In genomic region chr3:15174953-15175352, GRCh38 we compare ENCODE assay signal across 16 cellular contexts. TPM values are rescaled to one million over a fixed set of nuclear protein-coding genes. Genes with fewer than 3 reads are reported as not detected.
DNase-seq lines count a peak whose midpoint lies in the region; ATAC-seq, FAIRE-seq and TF ChIP-seq lines count a peak whose summit lies in the region.
"Had no signal": no experiment of that assay in that cellular context is flagged by ENCODE, and none has a peak within 500 bp of the region (broad histone marks: within the 10 kb centered on the region; RNA-seq: fewer than 3 reads in every experiment).

No MANE protein-coding gene starts in this region.

- BruUV-seq in HepG2 (replicated peaks; lab: Mats Ljungman, UMichigan) = no TSS peak

- no peak for FAIRE-seq in HepG2 (lab: Jason Lieb, UNC)
- FAIRE-seq: A204.1, GM12878, GM18507 had no signal

- TF ChIP-seq POLR2A in HepG2 (IDR thresholded peaks at IDR 0.05; ENCODE audit: insufficient read depth in 1 of 2, low read depth in 2 of 2, low read length in 2 of 2) (no peak), right lobe of liver (IDR thresholded peaks at IDR 0.05) (no peak)

- H3K9ac ChIP-seq in HepG2 (ENCODE audit: insufficient read depth, low read depth, low read length) = no peak overlapping the region
- H3K9ac ChIP-seq in neural progenitor cell = no peak overlapping the region

- H3K79me2 ChIP-seq in HepG2 (ENCODE audit: insufficient read depth, low read length) = no peaks in the 10 kb centered on the region
- no peaks in the 10 kb centered on the region for H3K79me2 ChIP-seq in neural progenitor cell (ENCODE audit: low read depth)

- no peaks in the 10 kb centered on the region; the same call in 1 of the 2 replicates for H4K20me1 ChIP-seq in HepG2 (ENCODE audit: insufficient read depth, low read length)
- H4K20me1 ChIP-seq in neural progenitor cell (ENCODE audit: low read depth) = no peaks in the 10 kb centered on the region

- peak overlapping the region; percentile 35 for H3K27ac Mint-ChIP-seq in neural progenitor cell
- H3K27ac Mint-ChIP-seq: B cell; CD4-positive, alpha-beta memory T cell; GM23338 had no signal

- no peak for TF ChIP-seq RAD21 in HepG2 (CRISPR knock-in tag; IDR thresholded peaks at IDR 0.05)

- TF ChIP-seq CTCF in HepG2 (CRISPR knock-in tag; IDR thresholded peaks at IDR 0.05) (no peak), right lobe of liver (IDR thresholded peaks at IDR 0.05) (no peak), neural progenitor cell (IDR thresholded peaks at IDR 0.05) (no peak)

- WGBS in HepG2 (ENCODE audit: low lambda C conversion rate) = 79% methylated on average over 8 of the region's 8 CpGs
- 67% methylated on average over 7 of the region's 8 CpGs for WGBS in right lobe of liver (ENCODE audit: insufficient coverage, low coverage, low lambda C conversion rate, missing lambda C conversion rate)

- POLR2A ChIA-PET in HepG2 (lab: Yijun Ruan, JAX) = no interaction called here

- H3K9me3 Mint-ChIP-seq in neural progenitor cell = no peaks in the 10 kb centered on the region
- H3K9me3 Mint-ChIP-seq: CD4-positive, alpha-beta memory T cell; GM23338 had no signal

- peaks cover 4% of the 10 kb centered on the region for H3K27me3 Mint-ChIP-seq in neural progenitor cell (ENCODE audit: insufficient read depth, low read depth)

- no peak overlapping the region for H3K4me3 Mint-ChIP-seq in neural progenitor cell
- H3K4me3 Mint-ChIP-seq: B cell; CD4-positive, alpha-beta memory T cell; GM23338 had no signal

- H3K36me3 ChIP-seq in HepG2 (replicated peaks in 1 of 2; ENCODE audit: control insufficient read depth in 1 of 2, insufficient read depth in 2 of 2, low read length in 2 of 2) = no peaks in the 10 kb centered on the region
- H3K36me3 ChIP-seq in right lobe of liver = no peaks in the 10 kb centered on the region
- H3K36me3 ChIP-seq in neural progenitor cell = no peaks in the 10 kb centered on the region

- H3K27ac ChIP-seq in HepG2 (ENCODE audit: extremely low read length, insufficient read depth, low read length) = no peak overlapping the region
- H3K27ac ChIP-seq in right lobe of liver = no peak overlapping the region
- H3K27ac ChIP-seq in neural progenitor cell = no peak overlapping the region
- H3K27ac ChIP-seq: C4-2B had no signal

- no peaks in the 10 kb centered on the region for H3K27me3 ChIP-seq in HepG2 (ENCODE audit: control insufficient read depth in 1 of 2, insufficient read depth in 2 of 2, low read length in 2 of 2)
- H3K27me3 ChIP-seq in right lobe of liver = no peaks in the 10 kb centered on the region
- no peaks in the 10 kb centered on the region for H3K27me3 ChIP-seq in neural progenitor cell

- TF ChIP-seq EP300 in HepG2 (IDR thresholded peaks at IDR 0.05; ENCODE audit: low read depth in 2 of 2, low read length in 2 of 2) (no peak), HepG2 (CRISPR knock-in tag; IDR thresholded peaks at IDR 0.05; ENCODE audit: borderline replicate concordance) (no peak)

- H2AFZ ChIP-seq in HepG2 (ENCODE audit: low read length) (no peak overlapping the region), neural progenitor cell (replicated peaks) (no peak overlapping the region)
- H2AFZ ChIP-seq: GM23338 had no signal

- CTCF ChIA-PET in HepG2 (lab: Yijun Ruan, JAX; ENCODE audit: low intra/inter-chr PET ratio, low total read pairs) = no interaction called here

- ATAC-seq in HepG2 (no peak), right lobe of liver (no peak), left cardiac atrium (peak; percentile 85 to 88), HG02970 (IDR thresholded peaks at IDR 0.05; ENCODE audit: low FRiP score, unreplicated experiment) (no peak), GM19467 (IDR thresholded peaks at IDR 0.05; ENCODE audit: unreplicated experiment) (no peak)
- ATAC-seq: GM12878, GM23338 had no signal

- intact Hi-C loops in HepG2 (cut with micrococcal nuclease; ENCODE audit: unreplicated experiment) = loop anchor here (5.0 kb wide), 1 partner anchor 32 kb away; the partner anchor contains the start of gene CAPN7
- intact Hi-C loops in right lobe of liver (cut with DNase I) = no loop called here
- intact Hi-C loops in left cardiac atrium (cut with DNase I) = loop anchor here in 1 of 2 donors (5.0 kb wide), 1 partner anchor 63 kb away; no protein-coding TSS in a partner anchor

- H3K9me3 ChIP-seq in HepG2 (ENCODE audit: low read length) (no peaks in the 10 kb centered on the region), right lobe of liver (no peaks in the 10 kb centered on the region), neural progenitor cell (ENCODE audit: low read depth) (no peaks in the 10 kb centered on the region)

- no peaks in the 10 kb centered on the region for H3K36me3 Mint-ChIP-seq in neural progenitor cell
- H3K36me3 Mint-ChIP-seq: CD4-positive, alpha-beta memory T cell had no signal

- no peaks in the 10 kb centered on the region for H3F3A ChIP-seq in neural progenitor cell (ENCODE audit: low read depth)

- DNase-seq in HepG2 (ENCODE audit: low spot score) = no peak
- DNase-seq in right lobe of liver = no peak
- DNase-seq in left cardiac atrium = peak; percentile 18
- DNase-seq in neural progenitor cell (ENCODE audit: low spot score) = no peak
- no peak for DNase-seq in stimulated activated CD4-positive, alpha-beta T cell treated with anti-CD3 and anti-CD28 coated beads, Interleukin-12 subunit alpha, Interleukin-12 subunit beta, amount 100 ng/mL, for 4 hours
- DNase-seq: CD4-positive, alpha-beta memory T cell; DMS79; H7 had no signal

- H3K4me3 ChIP-seq in HepG2 (replicated peaks in 1 of 3; ENCODE audit: insufficient read depth in 1 of 3, low read depth in 2 of 3, low read length in 3 of 3) = no peak overlapping the region
- H3K4me3 ChIP-seq in right lobe of liver = no peak overlapping the region
- no peak overlapping the region for H3K4me3 ChIP-seq in neural progenitor cell
- H3K4me3 ChIP-seq: GM12878, GM23338 had no signal

- H3K4me2 ChIP-seq in HepG2 (ENCODE audit: low read depth, low read length) (no peak overlapping the region), neural progenitor cell (no peak overlapping the region)
- H3K4me2 ChIP-seq: GM23338 had no signal

- in situ Hi-C loops in HepG2 (cut with HindIII; ENCODE audit: extremely low pct_ligation_motif_present, low pct_unique_long_range_greater_than_20kb) = no loop called here

- H3K4me1 Mint-ChIP-seq in neural progenitor cell = no peaks in the 10 kb centered on the region
- H3K4me1 Mint-ChIP-seq: GM23338 had no signal

- H3K4me1 ChIP-seq in HepG2 (ENCODE audit: insufficient read depth, low read length) (peaks cover 46% of the 10 kb centered on the region), right lobe of liver (peaks cover 0 to 14% (median 0%) of the 10 kb centered on the region in 4 donors), neural progenitor cell (no peaks in the 10 kb centered on the region)

TF ChIP-seq in HepG2, 621 proteins besides CTCF, POLR2A, EP300 and RAD21:
- TF ChIP-seq SP140L (CRISPR knock-in tag; IDR thresholded peaks at IDR 0.05; ENCODE audit: borderline replicate concordance) = no peak
- 0 out of 2 replicates have a peak, but pooled peaks have one; percentile 24 for TF ChIP-seq HNF4A (CRISPR knock-in tag; IDR thresholded peaks at IDR 0.05)
- 0 out of 2 replicates have a peak, but pooled peaks have one; percentile 37 for TF ChIP-seq ZBTB33 (CRISPR knock-in tag; IDR thresholded peaks at IDR 0.05)
- TF ChIP-seq, protein P1, sequence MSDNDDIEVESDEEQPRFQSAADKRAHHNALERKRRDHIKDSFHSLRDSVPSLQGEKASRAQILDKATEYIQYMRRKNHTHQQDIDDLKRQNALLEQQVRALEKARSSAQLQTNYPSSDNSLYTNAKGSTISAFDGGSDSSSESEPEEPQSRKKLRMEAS (IDR thresholded peaks at IDR 0.05) = no peak

RNA-seq across cellular contexts. Expression of gene CAPN7, which starts 31.1 kb away (rescaled TPM):
- total RNA-seq in HepG2 (2016; rRNA removed; fragmentation: Illumina TruSeq; extraction: Trizol) (36.8 and 52.2 TPM in 2 replicates), right lobe of liver (10 to 100 TPM; 20.1 to 32.8 (median 23.1) TPM), left cardiac atrium (10 to 100 TPM; 28.4 to 28.9 TPM), neural progenitor cell (ENCODE audit: low replicate concordance) (32.7 and 57.7 TPM in 2 replicates)
- total RNA-seq in HepG2 (2016; cell fraction: cytosol; rRNA removed; fragmentation: Illumina TruSeq; extraction: Trizol; ENCODE audit: low read depth) = 12.2 and 14.2 TPM in 2 replicates
- 37.8 and 54.6 TPM in 2 replicates for total RNA-seq in HepG2 (2016; cell fraction: insoluble cytoplasmic fraction; rRNA removed; fragmentation: Illumina TruSeq; extraction: Trizol)
- 23.6 and 27.6 TPM in 2 replicates for total RNA-seq in HepG2 (2016; cell fraction: membrane; rRNA removed; fragmentation: Illumina TruSeq; extraction: Trizol)
- 45.6 and 49.6 TPM in 2 replicates for total RNA-seq in HepG2 (2016; cell fraction: nucleus; rRNA removed; fragmentation: Illumina TruSeq; extraction: Trizol)
- polyA plus RNA-seq in HepG2 (2011; rRNA removed) = 15.7 and 16.7 TPM in 2 replicates
- 9.4 and 11.4 TPM in 2 replicates for polyA plus RNA-seq in HepG2 (2011; cell fraction: cytosol; rRNA removed)
- 36.9 and 46.1 TPM in 2 replicates for polyA plus RNA-seq in HepG2 (2011; cell fraction: nucleus; rRNA removed)
- 22.7 and 25.6 TPM in 2 replicates for polyA plus RNA-seq in HepG2 (2012)
- 3.2 and 3.4 TPM in 2 replicates for polyA plus RNA-seq in HepG2 (2016; cell fraction: cytosol; fragmentation: Illumina TruSeq; extraction: Trizol; ENCODE audit: low read depth)
- polyA plus RNA-seq in HepG2 (2016; cell fraction: insoluble cytoplasmic fraction; fragmentation: Illumina TruSeq; extraction: Trizol; ENCODE audit: low read depth) = 35.3 and 39.5 TPM in 2 replicates
- 11.5 and 11.8 TPM in 2 replicates for polyA plus RNA-seq in HepG2 (2016; cell fraction: membrane; fragmentation: Illumina TruSeq; extraction: Trizol; ENCODE audit: low read depth)
- 29.5 and 33.2 TPM in 2 replicates for polyA plus RNA-seq in HepG2 (2016; cell fraction: nucleus; fragmentation: Illumina TruSeq; extraction: Trizol; ENCODE audit: insufficient read depth, low read depth)
- 20.1 and 20.5 TPM in 2 replicates for polyA minus RNA-seq in HepG2 (2011; rRNA and poly(A)+ RNA removed; ENCODE audit: low replicate concordance)
- polyA minus RNA-seq in HepG2 (2011; cell fraction: cytosol; rRNA and poly(A)+ RNA removed) = 13.6 and 21.3 TPM in 2 replicates
- polyA minus RNA-seq in HepG2 (2011; cell fraction: nucleus; rRNA and poly(A)+ RNA removed) = 94.9 and 101 TPM in 2 replicates

Comparison
In these comparisons a context has a peak if more than half of its experiments do, and no peak if none do; other contexts are left out.
1. ATAC-seq: peak in left cardiac atrium (2 of 2); none in HepG2 (single experiment), right lobe of liver (0 of 4), HG02970 (single experiment) and GM19467 (single experiment).